ENCODE assay signal across 8 cellular contexts in genomic region chr1:153991151-153991472, GRCh38. TPM values are rescaled to one million over a fixed set of nuclear protein-coding genes. Genes with fewer than 3 reads are reported as not detected.
A peak's percentile ranks its signal among the peaks of the same experiment; 100 is the strongest.
DNase-seq lines count a peak whose midpoint lies in the region; ATAC-seq, FAIRE-seq and TF ChIP-seq lines count a peak whose summit lies in the region.

No MANE protein-coding gene starts in this region.

- intact Hi-C loops in adrenal gland (cut with DNase I), result no loop called here
- intact Hi-C loops in kidney (cut with DNase I), result no loop called here

- peaks cover 57% of the 10 kb centered on the region for H3F3A ChIP-seq in SK-N-SH (replicated peaks; ENCODE audit: insufficient read depth)

- H3K27ac ChIP-seq in SK-N-SH (ENCODE audit: low read depth in 2 of 2, low read length in 1 of 2) (peak overlapping the region; percentile 79 to 92), adrenal gland (peak overlapping the region in 4 of 5 donors; percentile 84 to 98 (median 92)), kidney (ENCODE audit: low read depth in 2 of 2, low read length in 2 of 2) (peak overlapping the region; percentile 96 to 97), subcutaneous abdominal adipose tissue (ENCODE audit: low read depth, low read length) (peak overlapping the region; percentile 95)

- no peak for TF ChIP-seq EP300 in SK-N-SH (IDR thresholded peaks at IDR 0.05; ENCODE audit: borderline replicate concordance in 1 of 2, low read depth in 1 of 2, low read length in 1 of 2)

- ATAC-seq in SK-N-SH treated with all-trans-retinoic acid at 6 μM for 48 hours, result no peak
- no peak for ATAC-seq in HG02623 (IDR thresholded peaks at IDR 0.05; ENCODE audit: unreplicated experiment)
- no peak for ATAC-seq in HG02852 (IDR thresholded peaks at IDR 0.05; ENCODE audit: unreplicated experiment)

- CTCF ChIA-PET in SK-N-SH (lab: Yijun Ruan, JAX), result interaction anchor here (0.6 to 3.3 kb wide), 6 partner anchors 27 to 313 kb away, joined by 3 to 12 read pairs (median 6); partner anchors contain the start of genes DENND4B and SLC39A1

- peak overlapping the region; percentile 82 to 85 for H3K4me3 ChIP-seq in SK-N-SH (ENCODE audit: low read depth in 2 of 2, low read length in 1 of 2)
- H3K4me3 ChIP-seq in adrenal gland, result peak overlapping the region; percentile 25 to 87 (median 70)
- peak overlapping the region; percentile 93 to 98 for H3K4me3 ChIP-seq in kidney (ENCODE audit: low read length in 2 of 2)
- H3K4me3 ChIP-seq in subcutaneous abdominal adipose tissue (ENCODE audit: low read depth in 1 of 5, low read length in 5 of 5), result peak overlapping the region; percentile 95 to 100 (median 99)

- peaks cover 19 to 21% of the 10 kb centered on the region in 2 experiments; a peak in 3 of 4 replicates for H3K4me1 ChIP-seq in SK-N-SH (ENCODE audit: control insufficient read depth in 1 of 2, insufficient read depth in 2 of 2, low read depth in 1 of 2, low read length in 1 of 2)
- H3K4me1 ChIP-seq in adrenal gland (replicated peaks in 1 of 2), result peaks cover 10 to 39% of the 10 kb centered on the region in 2 donors
- peaks cover 11 to 20% of the 10 kb centered on the region in 2 donors for H3K4me1 ChIP-seq in kidney (ENCODE audit: control insufficient read depth in 1 of 2, insufficient read depth in 1 of 2, low read depth in 1 of 2, low read length in 2 of 2)
- H3K4me1 ChIP-seq in subcutaneous abdominal adipose tissue (ENCODE audit: control insufficient read depth in 5 of 5, insufficient read depth in 5 of 5, low read length in 5 of 5), result peaks cover 3 to 30% (median 27%) of the 10 kb centered on the region in 5 donors

- DNase-seq in SK-N-SH, result no peak
- DNase-seq in adrenal gland, result no peak
- no peak for DNase-seq in kidney
- DNase-seq in NCI-H748 treated with DMSO at 0.1 percent for 48 hours (lab: John Stamatoyannopoulos, UW), result no peak

- TF ChIP-seq RAD21 in SK-N-SH (IDR thresholded peaks at IDR 0.05; ENCODE audit: low read length), result no peak

- no peak for FAIRE-seq in kidney (lab: Jason Lieb, UNC)

- peak overlapping the region; percentile 83 for H3K4me2 ChIP-seq in SK-N-SH

- H3K36me3 ChIP-seq in SK-N-SH (replicated peaks in 1 of 2; ENCODE audit: control insufficient read depth in 1 of 2, insufficient read depth in 2 of 2, low read length in 1 of 2), result peaks cover 24 to 35% of the 10 kb centered on the region in 2 experiments
- peaks cover 0 to 40% of the 10 kb centered on the region in 2 donors for H3K36me3 ChIP-seq in adrenal gland (replicated peaks in 1 of 2)
- H3K36me3 ChIP-seq in kidney (ENCODE audit: control insufficient read depth in 1 of 2, insufficient read depth in 2 of 2, low read length in 2 of 2), result peaks cover 6 to 16% of the 10 kb centered on the region in 2 donors
- H3K36me3 ChIP-seq in subcutaneous abdominal adipose tissue (ENCODE audit: control insufficient read depth in 5 of 5, insufficient read depth in 5 of 5, low read length in 5 of 5), result peaks cover 11 to 38% (median 24%) of the 10 kb centered on the region in 5 donors

- H3K79me2 ChIP-seq in SK-N-SH (ENCODE audit: insufficient read depth), result peaks cover 24% of the 10 kb centered on the region

- no peaks in the 10 kb centered on the region for H3K9me2 ChIP-seq in SK-N-SH

- no peaks in the 10 kb centered on the region for H3K9me3 ChIP-seq in SK-N-SH
- no peaks in the 10 kb centered on the region for H3K9me3 ChIP-seq in adrenal gland (replicated peaks in 1 of 3)
- H3K9me3 ChIP-seq in kidney (ENCODE audit: control insufficient read depth in 1 of 2, low read length in 2 of 2), result no peaks in the 10 kb centered on the region
- no peaks in the 10 kb centered on the region for H3K9me3 ChIP-seq in subcutaneous abdominal adipose tissue (ENCODE audit: control insufficient read depth in 5 of 5, low read length in 5 of 5)

- POLR2A ChIA-PET in SK-N-SH (lab: Yijun Ruan, JAX), result interaction anchor here (0.7 to 2.5 kb wide), 23 partner anchors 8 to 315 kb away, joined by 3 to 59 read pairs (median 7); partner anchors contain the start of genes CREB3L4, DENND4B, GATAD2B and JTB

- TF ChIP-seq POLR2A in adrenal gland (IDR thresholded peaks at IDR 0.05), result no peak

- peaks cover 8% of the 10 kb centered on the region; the same call in 1 of the 2 replicates for H4K20me1 ChIP-seq in SK-N-SH (ENCODE audit: insufficient read depth)

- H3K9ac ChIP-seq in SK-N-SH (peak overlapping the region; percentile 92), kidney (ENCODE audit: low read length in 2 of 2) (peak overlapping the region; percentile 99), subcutaneous abdominal adipose tissue (ENCODE audit: low read length in 5 of 5) (peak overlapping the region; percentile 91 to 99 (median 95))

- TF ChIP-seq CTCF in SK-N-SH (IDR thresholded peaks at IDR 0.05), result no peak
- no peak for TF ChIP-seq CTCF in adrenal gland (IDR thresholded peaks at IDR 0.05)
- TF ChIP-seq CTCF in kidney (IDR thresholded peaks at IDR 0.05; ENCODE audit: borderline replicate concordance, extremely low read depth, insufficient read depth), result no peak

- WGBS in SK-N-SH (ENCODE audit: low lambda C conversion rate), result 0% methylated on average over 6 of the region's 6 CpGs
- 2 to 6% (median 3%) methylated on average over 6 of the region's 6 CpGs for WGBS in adrenal gland, 4 donors

- H2AFZ ChIP-seq in SK-N-SH (ENCODE audit: low read depth), result no peak overlapping the region

- H3K27me3 ChIP-seq in SK-N-SH (ENCODE audit: insufficient read depth) (no peaks in the 10 kb centered on the region), adrenal gland (no peaks in the 10 kb centered on the region), subcutaneous abdominal adipose tissue (ENCODE audit: control insufficient read depth in 5 of 5, insufficient read depth in 4 of 5, low read length in 5 of 5) (no peaks in the 10 kb centered on the region)

TF ChIP-seq in SK-N-SH, 30 proteins besides CTCF, POLR2A, EP300 and RAD21 (continues in another document):
- TF ChIP-seq SMC3 (IDR thresholded peaks at IDR 0.05; ENCODE audit: low read depth, low read length), result no peak
- no peak for TF ChIP-seq EZH2phosphoT487 (IDR thresholded peaks at IDR 0.05; ENCODE audit: borderline replicate concordance, low read depth)
- TF ChIP-seq TCF12 (IDR thresholded peaks at IDR 0.05), result no peak
- TF ChIP-seq GATA2 (CRISPR knock-in tag; IDR thresholded peaks at IDR 0.05), result no peak
- no peak for TF ChIP-seq FOXM1 (IDR thresholded peaks at IDR 0.05; ENCODE audit: low read depth)
- TF ChIP-seq RCOR1 (IDR thresholded peaks at IDR 0.05; ENCODE audit: low read length), result no peak
- no peak for TF ChIP-seq RFX5 (IDR thresholded peaks at IDR 0.05; ENCODE audit: low read length)
- TF ChIP-seq POLR2AphosphoS5 (IDR thresholded peaks at IDR 0.05; ENCODE audit: low read depth, low read length), result no peak
- TF ChIP-seq ELF1 (IDR thresholded peaks at IDR 0.05), result no peak
- no peak for TF ChIP-seq TAF1 (IDR thresholded peaks at IDR 0.05; ENCODE audit: borderline replicate concordance, low read depth, low read length)

TF ChIP-seq in SK-N-SH treated with all-trans-retinoic acid at 6 μM for 48 hours, 23 proteins besides CTCF, POLR2A, EP300 and RAD21:
- TF ChIP-seq ZNF565 (CRISPR knock-in tag; conservative IDR thresholded peaks at IDR 0.05; ENCODE audit: low read depth), result no peak
- TF ChIP-seq OSR1 (CRISPR knock-in tag; IDR thresholded peaks at IDR 0.05), result no peak
- no peak for TF ChIP-seq TOX (CRISPR knock-in tag; IDR thresholded peaks at IDR 0.05; ENCODE audit: borderline replicate concordance)

RNA-seq across cellular contexts. Expression of gene RPS27, which starts 0.6 kb away (rescaled TPM):
- 7,060 and 7,825 TPM in 2 replicates for polyA plus RNA-seq in SK-N-SH (2012; rRNA removed)
- polyA plus RNA-seq in SK-N-SH (2012; cell fraction: cytosol; rRNA removed), result 7,273 and 7,725 TPM in 2 replicates
- 1,498 and 1,581 TPM in 2 replicates for polyA plus RNA-seq in SK-N-SH (2012; cell fraction: nucleus; rRNA removed)
- 1,000 to 10,000 TPM in 7 of 8 donors, 100 to 1,000 TPM in 1; 943 to 2,886 (median 1,497) TPM for total RNA-seq in adrenal gland
- 1,000 to 10,000 TPM; 3,330 to 6,436 (median 4,487) TPM for polyA plus RNA-seq in adrenal gland
- total RNA-seq in kidney, result 1,447 TPM
- polyA plus RNA-seq in kidney (ENCODE audit: insufficient read depth, low read depth, low replicate concordance), result 4,953 TPM

RNA-seq across cellular contexts. Expression of gene RAB13, which starts 5.0 kb away (rescaled TPM):
- polyA plus RNA-seq in SK-N-SH (2012; rRNA removed) (156 and 164 TPM in 2 replicates), adrenal gland (100 to 1,000 TPM; 152 to 328 (median 275) TPM), kidney (ENCODE audit: insufficient read depth, low read depth, low replicate concordance) (226 TPM)
- 226 and 274 TPM in 2 replicates for polyA plus RNA-seq in SK-N-SH (2012; cell fraction: cytosol; rRNA removed)
- polyA plus RNA-seq in SK-N-SH (2012; cell fraction: nucleus; rRNA removed), result 20.4 and 29.1 TPM in 2 replicates
- total RNA-seq in adrenal gland (100 to 1,000 TPM in 4 of 8 donors, 10 to 100 TPM in 4; 22.9 to 165 (median 96.8) TPM), kidney (142 TPM)

RNA-seq across cellular contexts. Expression of gene JTB, which starts 13.6 kb away (rescaled TPM):
- polyA plus RNA-seq in SK-N-SH (2012; rRNA removed) (118 and 122 TPM in 2 replicates), adrenal gland (100 to 1,000 TPM in 2 of 3 donors, 10 to 100 TPM in 1; 68.3 to 144 (median 140) TPM), kidney (ENCODE audit: insufficient read depth, low read depth, low replicate concordance) (188 TPM)
- polyA plus RNA-seq in SK-N-SH (2012; cell fraction: cytosol; rRNA removed), result 115 and 131 TPM in 2 replicates
- polyA plus RNA-seq in SK-N-SH (2012; cell fraction: nucleus; rRNA removed), result 105 and 107 TPM in 2 replicates
- total RNA-seq in adrenal gland (100 to 1,000 TPM; 103 to 327 (median 179) TPM), kidney (97.0 TPM)

RNA-seq across cellular contexts. Expression of gene CREB3L4, which starts 23.4 kb away (rescaled TPM):
- 12.8 and 16.6 TPM in 2 replicates for polyA plus RNA-seq in SK-N-SH (2012; rRNA removed)
- polyA plus RNA-seq in SK-N-SH (2012; cell fraction: cytosol; rRNA removed), result 6.2 and 9.5 TPM in 2 replicates
- 41.2 and 42.8 TPM in 2 replicates for polyA plus RNA-seq in SK-N-SH (2012; cell fraction: nucleus; rRNA removed)
- total RNA-seq in adrenal gland, result 10 to 100 TPM in 7 of 8 donors, 1 to 10 TPM in 1; 5.1 to 16.7 (median 15.0) TPM
- 10 to 100 TPM in 2 of 3 donors, 1 to 10 TPM in 1; 6.3 to 21.8 (median 19.0) TPM for polyA plus RNA-seq in adrenal gland
- total RNA-seq in kidney, result 10.9 TPM
- polyA plus RNA-seq in kidney (ENCODE audit: insufficient read depth, low read depth, low replicate concordance), result 9.3 TPM

RNA-seq across cellular contexts. Expression of gene SLC39A1, which starts 27.8 kb away (rescaled TPM):
- polyA plus RNA-seq in SK-N-SH (2012; rRNA removed) (89.6 and 113 TPM in 2 replicates), adrenal gland (10 to 100 TPM; 29.1 to 85.1 (median 63.9) TPM), kidney (ENCODE audit: insufficient read depth, low read depth, low replicate concordance) (106 TPM)
- 67.8 and 93.4 TPM in 2 replicates for polyA plus RNA-seq in SK-N-SH (2012; cell fraction: cytosol; rRNA removed)
- polyA plus RNA-seq in SK-N-SH (2012; cell fraction: nucleus; rRNA removed), result 41.8 and 53.1 TPM in 2 replicates
- total RNA-seq in adrenal gland (100 to 1,000 TPM in 7 of 8 donors, 10 to 100 TPM in 1; 96.5 to 173 (median 118) TPM), kidney (125 TPM)
